In the genomic region with DNA sequence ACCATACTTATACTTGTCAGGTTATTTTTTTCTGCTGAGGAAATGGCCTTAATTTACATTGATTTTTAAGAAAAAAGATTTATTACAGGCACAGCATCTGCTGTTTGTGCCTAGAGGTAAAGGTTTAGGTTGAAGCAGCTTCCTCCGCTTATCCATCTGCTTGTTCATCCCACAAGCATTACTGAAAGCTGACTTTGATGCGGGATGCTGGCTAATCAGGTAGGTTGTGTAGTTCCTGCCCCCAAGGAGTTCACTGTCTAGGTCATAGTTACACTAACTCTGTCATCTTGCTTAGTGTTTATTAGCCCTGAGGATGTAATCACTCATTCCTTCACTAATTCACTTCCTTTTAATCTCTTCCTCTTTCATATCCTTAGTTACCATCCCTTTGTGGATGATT, we compare ENCODE assay signal across 30 cellular contexts.
"Had no signal": no experiment of that assay in that cellular context is flagged by ENCODE, and none has a peak within 500 bp of the region (broad histone marks: within the 10 kb centered on the region; RNA-seq: fewer than 3 reads in every experiment).

No MANE protein-coding gene starts in this region.

- H3K36me3 ChIP-seq: ascending aorta, cardiac muscle cell had no signal

- H3K4me3 ChIP-seq: ascending aorta, cardiac muscle cell had no signal

- ATAC-seq: activated CD4-positive, alpha-beta T cell treated with anti-CD3 and anti-CD28 coated beads for 36 hours; activated CD4-positive, CD25-positive, alpha-beta regulatory T cell treated with anti-CD3 and anti-CD28 coated beads, Interleukin-2, amount 50 U/mL, for 24 hours; activated CD8-positive, alpha-beta memory T cell treated with anti-CD3 and anti-CD28 coated beads, Interleukin-2, amount 10 ng/mL, durations not matched to agents 7 days and 5 days; activated CD8-positive, alpha-beta T cell treated with anti-CD3 and anti-CD28 coated beads, Interleukin-2, amount 10 ng/mL, durations not matched to agents 7 days and 5 days; activated naive CD8-positive, alpha-beta T cell treated with anti-CD3 and anti-CD28 coated beads, Interleukin-2, amount 50 U/mL, for 24 hours; WTC11 had no signal

- H3K4me1 ChIP-seq: ascending aorta had no signal

- H3K27ac ChIP-seq: ascending aorta, cardiac muscle cell, VCaP had no signal

- DNase-seq: activated CD4-positive, alpha-beta memory T cell treated with anti-CD3 and anti-CD28 coated beads, Interleukin-2, amount 10 ng/mL, durations not matched to agents 7 days and 5 days; activated CD4-positive, alpha-beta T cell treated with anti-CD3 and anti-CD28 coated beads for 1 hour; activated CD4-positive, alpha-beta T cell treated with anti-CD3 and anti-CD28 coated beads for 36 hours; activated CD4-positive, alpha-beta T cell treated with anti-CD3 and anti-CD28 coated beads for 48 hours; activated CD4-positive, alpha-beta T cell treated with anti-CD3 and anti-CD28 coated beads, Interleukin-2, amount 10 ng/mL, durations not matched to agents 7 days and 5 days; activated CD4-positive, alpha-beta T cell treated with anti-CD3 and anti-CD28 coated beads, Interleukin-2, amount 50 U/mL, for 48 hours; activated CD4-positive, CD25-positive, alpha-beta regulatory T cell; activated CD8-positive, alpha-beta memory T cell treated with anti-CD3 and anti-CD28 coated beads for 24 hours; activated CD8-positive, alpha-beta memory T cell treated with anti-CD3 and anti-CD28 coated beads, Interleukin-2, amount 10 ng/mL, durations not matched to agents 7 days and 5 days; activated CD8-positive, alpha-beta memory T cell treated with anti-CD3 and anti-CD28 coated beads, Interleukin-2, amount 50 U/mL, for 48 hours; activated CD8-positive, alpha-beta T cell treated with anti-CD3 and anti-CD28 coated beads, Interleukin-2, amount 10 ng/mL, durations not matched to agents 7 days and 5 days; activated effector memory CD4-positive, alpha-beta T cell treated with Interleukin-2 at 50 U/mL for 16 hours; activated gamma-delta T cell; activated naive CD4-positive, alpha-beta T cell treated with anti-CD3 and anti-CD28 coated beads, Interleukin-2, amount 10 ng/mL, durations not matched to agents 7 days and 5 days; activated naive CD4-positive, alpha-beta T cell treated with Interleukin-2 at 50 U/mL for 16 hours; activated naive CD8-positive, alpha-beta T cell treated with anti-CD3 and anti-CD28 coated beads, Interleukin-2, amount 10 ng/mL, durations not matched to agents 7 days and 5 days; activated naive CD8-positive, alpha-beta T cell treated with anti-CD3 and anti-CD28 coated beads, Interleukin-2, amount 50 U/mL, for 24 hours; activated T-cell treated with anti-CD3 and anti-CD28 coated beads, Interleukin-2, amount 50 U/mL, for 24 hours; activated T-cell treated with anti-CD3 and anti-CD28 coated beads, Interleukin-2, amount 50 U/mL, for 48 hours; amygdala; anterior cingulate cortex; caudate nucleus; cerebellar nuclear complex; T-helper 2 cell; T-helper 9 cell had no signal

- H3K27me3 ChIP-seq: ascending aorta, cardiac muscle cell had no signal
